Comparison of ENCODE assay signal across 10 cellular contexts in the genomic region with DNA sequence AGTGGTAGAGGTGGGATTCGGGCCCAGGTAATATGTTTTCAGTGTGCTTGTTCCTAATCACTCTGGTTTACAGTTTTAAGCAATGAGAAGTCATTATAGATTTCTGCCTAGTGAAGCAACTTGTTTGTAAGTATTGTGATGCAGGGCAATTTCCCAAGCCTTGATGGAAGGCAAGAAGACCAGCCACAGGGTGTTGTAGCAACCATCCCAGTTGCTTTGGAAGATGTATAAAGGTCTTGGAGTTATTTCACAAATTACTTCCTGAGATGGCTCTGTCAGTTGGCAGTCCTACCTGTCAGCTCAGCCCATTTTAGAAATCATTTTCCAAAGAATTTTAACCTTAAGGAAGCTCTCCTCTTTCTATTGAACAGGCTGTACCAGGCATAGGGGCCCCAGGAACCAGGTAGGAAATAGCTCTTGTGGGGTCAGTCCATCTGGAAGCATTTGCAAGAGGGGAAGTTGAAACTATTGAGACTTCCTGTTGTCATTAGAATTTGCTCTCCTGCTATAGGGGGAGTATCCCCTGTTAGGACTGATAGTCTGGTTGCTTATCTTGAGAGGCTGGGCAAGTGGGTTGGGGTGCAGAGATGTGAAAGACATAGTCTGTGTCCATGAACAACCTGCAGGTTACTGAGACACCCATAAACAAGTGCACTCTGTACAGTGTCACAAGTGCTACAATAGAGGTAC. TPM values are rescaled to one million over a fixed set of nuclear protein-coding genes. Genes with fewer than 3 reads are reported as not detected.
DNase-seq lines count a peak whose midpoint lies in the region; ATAC-seq, FAIRE-seq and TF ChIP-seq lines count a peak whose summit lies in the region.
"Had no signal": no experiment of that assay in that cellular context is flagged by ENCODE, and none has a peak within 500 bp of the region (broad histone marks: within the 10 kb centered on the region; RNA-seq: fewer than 3 reads in every experiment).

No MANE protein-coding gene starts in this region.

- H3K9me3 ChIP-seq in K562 (replicated peaks; ENCODE audit: control insufficient read depth, insufficient read depth, low read depth, low read length): no peaks in the 10 kb centered on the region

- TF ChIP-seq POLR2A in K562 (conservative IDR thresholded peaks at IDR 0.05): no peak

- peak overlapping the region; percentile 28; the same call in 1 of the 2 replicates for H3K4me2 ChIP-seq in K562 (ENCODE audit: insufficient read depth, low read length)

- BruUV-seq in K562 (replicated peaks; lab: Mats Ljungman, UMichigan): no TSS peak

- H3K27ac ChIP-seq in K562 (ENCODE audit: extremely low read depth, low read depth, low read length): no peak overlapping the region

- no peak for TF ChIP-seq RAD21 in K562 (CRISPR knock-in tag; conservative IDR thresholded peaks at IDR 0.05 in 1 of 2, IDR thresholded peaks at IDR 0.05 in 1 of 2)

- in situ Hi-C loops in K562 (cut with MboI): no loop called here

- no peak for FAIRE-seq in K562 (lab: Jason Lieb, UNC)

- H3K27me3 Mint-ChIP-seq in activated naive CD8-positive, alpha-beta T cell: no peaks in the 10 kb centered on the region
- no peaks in the 10 kb centered on the region for H3K27me3 Mint-ChIP-seq in activated naive CD8-positive, alpha-beta T cell treated with anti-CD3 and anti-CD28 coated beads, Interleukin-2, amount 50 U/mL, for 24 hours
- H3K27me3 Mint-ChIP-seq in IgD-negative memory B cell (no peaks in the 10 kb centered on the region), type B pancreatic cell (no peaks in the 10 kb centered on the region), glutamatergic neuron (ENCODE audit: unreplicated experiment) (no peaks in the 10 kb centered on the region)

- no peaks in the 10 kb centered on the region; the same call in 1 of the 2 replicates for H4K20me1 ChIP-seq in K562 (replicated peaks; ENCODE audit: control insufficient read depth, insufficient read depth, low read length)

- no peaks in the 10 kb centered on the region for H3K27me3 ChIP-seq in K562 (ENCODE audit: control insufficient read depth in 2 of 2, insufficient read depth in 2 of 2, low read length in 2 of 2)

- CTCF ChIA-PET in K562 (lab: Yijun Ruan, JAX; ENCODE audit: low intra/inter-chr PET ratio): no interaction called here

- no peak overlapping the region for H3K4me3 Mint-ChIP-seq in activated naive CD8-positive, alpha-beta T cell
- H3K4me3 Mint-ChIP-seq in activated naive CD8-positive, alpha-beta T cell treated with anti-CD3 and anti-CD28 coated beads, Interleukin-2, amount 50 U/mL, for 24 hours: no peak overlapping the region
- H3K4me3 Mint-ChIP-seq in IgD-negative memory B cell (peak overlapping the region; percentile 0 to 94 (median 78)), type B pancreatic cell (no peak overlapping the region), glutamatergic neuron (ENCODE audit: unreplicated experiment) (no peak overlapping the region)

- H3K4me1 ChIP-seq in K562 (replicated peaks in 1 of 2; ENCODE audit: control insufficient read depth in 2 of 2, insufficient read depth in 2 of 2, low read length in 2 of 2): peaks cover 39 to 55% of the 10 kb centered on the region in 2 experiments

- intact Hi-C loops in K562 (cut with micrococcal nuclease): no loop called here

- no peaks in the 10 kb centered on the region for H3K9me3 Mint-ChIP-seq in activated naive CD8-positive, alpha-beta T cell (ENCODE audit: low read depth)
- no peaks in the 10 kb centered on the region for H3K9me3 Mint-ChIP-seq in activated naive CD8-positive, alpha-beta T cell treated with anti-CD3 and anti-CD28 coated beads, Interleukin-2, amount 50 U/mL, for 24 hours
- H3K9me3 Mint-ChIP-seq in IgD-negative memory B cell (no peaks in the 10 kb centered on the region), type B pancreatic cell (no peaks in the 10 kb centered on the region), glutamatergic neuron (ENCODE audit: unreplicated experiment) (no peaks in the 10 kb centered on the region)

- H3K4me3 ChIP-seq in K562: no peak overlapping the region

- no peaks in the 10 kb centered on the region for H3K36me3 ChIP-seq in K562 (ENCODE audit: control insufficient read depth, insufficient read depth, low read length)

- H3K79me2 ChIP-seq in K562 (ENCODE audit: control insufficient read depth, insufficient read depth, low read length): peaks cover 72% of the 10 kb centered on the region

- DNase-seq in activated naive CD8-positive, alpha-beta T cell treated with anti-CD3 and anti-CD28 coated beads, Interleukin-2, amount 50 U/mL, for 24 hours: no peak
- DNase-seq in K562 (ENCODE audit: extremely low read depth in 1 of 4, low spot score in 3 of 4) (peak in 2 of 4 experiments; percentile 47 to 55), type B pancreatic cell (ENCODE audit: extremely low spot score, unreplicated experiment) (no peak), glutamatergic neuron (no peak), NCI-H2081 treated with DMSO at 0.1 percent for 48 hours (lab: John Stamatoyannopoulos, UW) (no peak), NCI-H2227 treated with DMSO at 0.1 percent for 48 hours (lab: John Stamatoyannopoulos, UW) (no peak)
- DNase-seq: activated gamma-delta T cell, kidney glomerular epithelial cell had no signal

- peaks cover 68% of the 10 kb centered on the region for H3K4me1 Mint-ChIP-seq in activated naive CD8-positive, alpha-beta T cell (ENCODE audit: low read depth)
- H3K4me1 Mint-ChIP-seq in activated naive CD8-positive, alpha-beta T cell treated with anti-CD3 and anti-CD28 coated beads, Interleukin-2, amount 50 U/mL, for 24 hours: peaks cover 73% of the 10 kb centered on the region
- peaks cover 50 to 57% (median 54%) of the 10 kb centered on the region in 3 donors for H3K4me1 Mint-ChIP-seq in IgD-negative memory B cell
- H3K4me1 Mint-ChIP-seq in type B pancreatic cell (ENCODE audit: unreplicated experiment): peaks cover 35% of the 10 kb centered on the region
- no peaks in the 10 kb centered on the region for H3K4me1 Mint-ChIP-seq in glutamatergic neuron (ENCODE audit: low read depth, unreplicated experiment)

- peak overlapping the region; percentile 67 for H3K27ac Mint-ChIP-seq in activated naive CD8-positive, alpha-beta T cell
- no peak overlapping the region for H3K27ac Mint-ChIP-seq in activated naive CD8-positive, alpha-beta T cell treated with anti-CD3 and anti-CD28 coated beads, Interleukin-2, amount 50 U/mL, for 24 hours
- H3K27ac Mint-ChIP-seq in IgD-negative memory B cell (peak overlapping the region; percentile 3 to 85 (median 85)), type B pancreatic cell (peak overlapping the region; percentile 46), glutamatergic neuron (ENCODE audit: unreplicated experiment) (no peak overlapping the region)

- peak; percentile 62; the same call in 1 of the 2 replicates for TF ChIP-seq EP300 in K562 (IDR thresholded peaks at IDR 0.05; ENCODE audit: low read length)

- TF ChIP-seq CTCF in K562 (IDR thresholded peaks at IDR 0.05 in 2 of 3, conservative IDR thresholded peaks at IDR 0.05 in 1 of 3; ENCODE audit: insufficient read depth in 2 of 3, low read depth in 1 of 3, low read length in 3 of 3) (no peak), type B pancreatic cell (conservative IDR thresholded peaks at IDR 0.05) (no peak), glutamatergic neuron (IDR thresholded peaks at IDR 0.05; ENCODE audit: partially characterized antibody, unreplicated experiment) (no peak)

- H2AFZ ChIP-seq in K562 (ENCODE audit: low read depth, low read length): no peak overlapping the region

- no peak for ATAC-seq in activated naive CD8-positive, alpha-beta T cell treated with anti-CD3 and anti-CD28 coated beads, Interleukin-2, amount 50 U/mL, for 24 hours
- peak; percentile 50 for ATAC-seq in K562

- H3K9ac ChIP-seq in K562 (ENCODE audit: insufficient read depth in 1 of 2, low read depth in 2 of 2, low read length in 2 of 2): no peak overlapping the region; a peak in 1 of 4 replicates

- no peaks in the 10 kb centered on the region for H3K36me3 Mint-ChIP-seq in activated naive CD8-positive, alpha-beta T cell
- H3K36me3 Mint-ChIP-seq in activated naive CD8-positive, alpha-beta T cell treated with anti-CD3 and anti-CD28 coated beads, Interleukin-2, amount 50 U/mL, for 24 hours (ENCODE audit: low read depth): no peaks in the 10 kb centered on the region
- H3K36me3 Mint-ChIP-seq in IgD-negative memory B cell (peaks cover 4% of the 10 kb centered on the region), type B pancreatic cell (no peaks in the 10 kb centered on the region), glutamatergic neuron (ENCODE audit: unreplicated experiment) (no peaks in the 10 kb centered on the region)

- H3K9me1 ChIP-seq in K562 (ENCODE audit: control insufficient read depth, insufficient read depth, low read length): no peaks in the 10 kb centered on the region

- POLR2A ChIA-PET in K562 (lab: Yijun Ruan, JAX): interaction anchor here (1.0 to 1.7 kb wide), 3 partner anchors 9 to 26 kb away, joined by 6 to 8 read pairs (median 7); no protein-coding TSS in a partner anchor

- WGBS in K562 (ENCODE audit: insufficient coverage, low coverage, missing lambda C conversion rate): 77% methylated on average over 1 of the region's 1 CpG

TF ChIP-seq in K562, 482 proteins besides CTCF, POLR2A, EP300 and RAD21 (continues in another document):
- TF ChIP-seq JUND (IDR thresholded peaks at IDR 0.05; ENCODE audit: borderline replicate concordance, low read depth, low read length): 0 out of 2 replicates have a peak, but pooled peaks have one; percentile 3
- TF ChIP-seq JUND (tag; IDR thresholded peaks at IDR 0.05; ENCODE audit: borderline replicate concordance, low read depth, low read length): no peak

RNA-seq across cellular contexts. Expression of gene STIM1, which starts 47.9 kb away (rescaled TPM):
- polyA plus RNA-seq in IgD-negative memory B cell (22.1 TPM), K562 (2011; rRNA removed) (30.2 and 42.1 TPM in 2 replicates), K562 (2014; fragmentation: Illumina TruSeq; extraction: Trizol) (38.8 and 39.1 TPM in 2 replicates), K562 (2014; fragmentation: Nextera tagmentation; extraction: Ambion mirVana) (1 to 10 TPM; 7.7 to 8.0 TPM), K562 (2014; rRNA removed) (22.5 and 24.7 TPM in 2 replicates)
- 148 and 250 TPM in 2 replicates for total RNA-seq in K562 (2011; cell fraction: chromatin; rRNA removed; ENCODE audit: low replicate concordance)
- 183 and 205 TPM in 2 replicates for total RNA-seq in K562 (2011; cell fraction: nucleolus; rRNA removed)
- 147 and 198 TPM in 2 replicates for total RNA-seq in K562 (2011; cell fraction: nucleoplasm; rRNA removed)
- total RNA-seq in K562 (2014; rRNA removed) (22.1 and 23.9 TPM in 2 replicates), K562 (2014; rRNA removed; fragmentation: Illumina TruSeq; extraction: Trizol) (25.8 and 28.2 TPM in 2 replicates), K562 (2015; rRNA removed; fragmentation: Illumina TruSeq; extraction: Trizol) (18.3 and 20.6 TPM in 2 replicates), K562 (2021) (50.4 and 50.5 TPM in 2 replicates), type B pancreatic cell (ENCODE audit: low replicate concordance) (38.9 and 53.3 TPM in 2 replicates), glutamatergic neuron (ENCODE audit: unreplicated experiment) (9.6 TPM)
- polyA plus RNA-seq in K562 (2011; cell fraction: cytosol; rRNA removed): 32.2 and 32.4 TPM in 2 replicates
- polyA plus RNA-seq in K562 (2011; cell fraction: nucleus; rRNA removed): 47.0 and 55.3 TPM in 2 replicates
- 55.9 and 67.3 TPM in 2 replicates for polyA plus RNA-seq in K562 (2012)
- 160 and 190 TPM in 2 replicates for polyA minus RNA-seq in K562 (2011; rRNA and poly(A)+ RNA removed)
- 46.1 and 63.4 TPM in 2 replicates for polyA minus RNA-seq in K562 (2011; cell fraction: cytosol; rRNA and poly(A)+ RNA removed)
- polyA minus RNA-seq in K562 (2011; cell fraction: nucleus; rRNA and poly(A)+ RNA removed): 30.4 and 55.1 TPM in 2 replicates

Comparison
In these comparisons a context has a peak if more than half of its experiments do, and no peak if none do; other contexts are left out.
1. H3K27ac Mint-ChIP-seq: peak in activated naive CD8-positive, alpha-beta T cell (single experiment), IgD-negative memory B cell (3 of 3) and type B pancreatic cell (single experiment); none in activated naive CD8-positive, alpha-beta T cell treated with anti-CD3 and anti-CD28 coated beads, Interleukin-2, amount 50 U/mL, for 24 hours (single experiment) and glutamatergic neuron (single experiment).
2. H3K4me3 Mint-ChIP-seq: peak in IgD-negative memory B cell (4 of 4); none in activated naive CD8-positive, alpha-beta T cell (single experiment), activated naive CD8-positive, alpha-beta T cell treated with anti-CD3 and anti-CD28 coated beads, Interleukin-2, amount 50 U/mL, for 24 hours (single experiment), type B pancreatic cell (single experiment) and glutamatergic neuron (single experiment).